Comparison of ENCODE assay signal across 27 cellular contexts in the genomic region with DNA sequence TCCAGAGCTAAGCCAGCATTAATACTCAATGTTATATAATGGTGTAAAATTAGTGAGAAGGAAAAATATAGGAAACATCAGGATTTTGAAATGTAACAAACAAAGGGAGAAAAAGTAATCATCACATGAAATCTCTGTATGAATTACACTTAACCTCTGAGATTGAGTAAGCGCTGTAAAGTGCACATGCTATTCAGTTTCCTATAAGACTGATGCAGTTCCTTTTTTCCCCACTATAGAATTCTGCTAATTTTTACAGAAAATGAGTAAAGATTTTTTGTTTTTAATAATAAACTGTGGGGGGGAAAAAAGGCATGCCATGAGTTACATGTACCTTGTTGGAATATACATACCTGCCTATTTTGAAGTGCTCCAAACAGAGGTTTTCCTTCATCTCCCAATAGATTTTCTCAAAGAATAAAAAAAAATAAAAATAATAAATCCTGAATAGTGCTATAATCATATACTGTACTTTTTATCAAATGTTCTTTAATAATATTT.
A peak's percentile ranks its signal among the peaks of the same experiment; 100 is the strongest.
DNase-seq lines count a peak whose midpoint lies in the region; ATAC-seq and TF ChIP-seq lines count a peak whose summit lies in the region.
"Had no signal": no experiment of that assay in that cellular context is flagged by ENCODE, and none has a peak within 500 bp of the region (broad histone marks: within the 10 kb centered on the region; RNA-seq: fewer than 3 reads in every experiment).

No MANE protein-coding gene starts in this region.

- H4K20me1 ChIP-seq in GM23248 (ENCODE audit: insufficient read depth) (no peaks in the 10 kb centered on the region), PC-3 (ENCODE audit: low read length) (no peaks in the 10 kb centered on the region), osteoblast (ENCODE audit: insufficient read depth, low read length) (no peaks in the 10 kb centered on the region)

- in situ Hi-C loops in GM23248 (cut with MboI): no loop called here

- peaks cover 53% of the 10 kb centered on the region for H3K36me3 Mint-ChIP-seq in activated CD4-positive, alpha-beta memory T cell treated with anti-CD3 and anti-CD28 coated beads, Interleukin-2, amount 10 ng/mL, durations not matched to agents 7 days and 5 days (ENCODE audit: low read depth)

- no peak overlapping the region for H3K27ac ChIP-seq in GM23248
- H3K27ac ChIP-seq in PC-3 (ENCODE audit: low read length): no peak overlapping the region
- H3K27ac ChIP-seq in osteoblast (ENCODE audit: low read depth, low read length): no peak overlapping the region
- no peak overlapping the region for H3K27ac ChIP-seq in RWPE1
- H3K27ac ChIP-seq: heart right ventricle, right lobe of liver, SK-N-MC, suprapubic skin had no signal

- no peaks in the 10 kb centered on the region for H3K9me2 ChIP-seq in GM23248 (ENCODE audit: insufficient read depth)
- H3K9me2 ChIP-seq in PC-3 (replicated peaks; ENCODE audit: low read length): no peaks in the 10 kb centered on the region

- H3K9me3 Mint-ChIP-seq in activated CD4-positive, alpha-beta memory T cell treated with anti-CD3 and anti-CD28 coated beads, Interleukin-2, amount 10 ng/mL, durations not matched to agents 7 days and 5 days: no peaks in the 10 kb centered on the region
- H3K9me3 Mint-ChIP-seq: activated T-cell treated with anti-CD3 and anti-CD28 coated beads, Interleukin-2, amount 50 U/mL, for 24 hours; IgD-negative memory B cell; stimulated activated effector memory CD8-positive, alpha-beta T cell treated with anti-CD3 and anti-CD28 coated beads, Interleukin-12 subunit alpha, Interleukin-12 subunit beta, amount 100 ng/mL, for 72 hours had no signal

- POLR2A ChIA-PET in PC-3 (lab: Charles Lee; ENCODE audit: unreplicated experiment) (no interaction called here), RWPE1 (lab: Yijun Ruan, JAX; ENCODE audit: low non-redundant PET) (no interaction called here)
- POLR2A ChIA-PET in activated CD4-positive, alpha-beta memory T cell treated with anti-CD3 and anti-CD28 coated beads, Interleukin-2, amount 10 ng/mL, durations not matched to agents 7 days and 5 days (lab: Charles Lee): interaction anchor here (0.6 kb wide), 1 partner anchor 152 kb away, joined by 3 read pairs; no protein-coding TSS in a partner anchor

- no peak overlapping the region for H3K27ac Mint-ChIP-seq in activated CD4-positive, alpha-beta memory T cell treated with anti-CD3 and anti-CD28 coated beads, Interleukin-2, amount 10 ng/mL, durations not matched to agents 7 days and 5 days
- H3K27ac Mint-ChIP-seq: activated CD4-positive, alpha-beta T cell treated with anti-CD3 and anti-CD28 coated beads for 36 hours; activated T-cell treated with anti-CD3 and anti-CD28 coated beads, Interleukin-2, amount 50 U/mL, for 24 hours; IgD-negative memory B cell; stimulated activated effector memory CD8-positive, alpha-beta T cell treated with anti-CD3 and anti-CD28 coated beads, Interleukin-12 subunit alpha, Interleukin-12 subunit beta, amount 100 ng/mL, for 72 hours had no signal

- no peaks in the 10 kb centered on the region for H3K27me3 Mint-ChIP-seq in activated CD4-positive, alpha-beta memory T cell treated with anti-CD3 and anti-CD28 coated beads, Interleukin-2, amount 10 ng/mL, durations not matched to agents 7 days and 5 days
- H3K27me3 Mint-ChIP-seq: activated CD4-positive, alpha-beta T cell treated with anti-CD3 and anti-CD28 coated beads for 36 hours; activated T-cell treated with anti-CD3 and anti-CD28 coated beads, Interleukin-2, amount 50 U/mL, for 24 hours; IgD-negative memory B cell had no signal

- H3K27me3 ChIP-seq in GM23248 (replicated peaks; ENCODE audit: insufficient read depth) (no peaks in the 10 kb centered on the region), PC-3 (ENCODE audit: low read length) (no peaks in the 10 kb centered on the region), osteoblast (ENCODE audit: insufficient read depth, low read length) (no peaks in the 10 kb centered on the region)
- H3K27me3 ChIP-seq: heart right ventricle, right lobe of liver, suprapubic skin had no signal

- no peak overlapping the region for H2AFZ ChIP-seq in GM23248
- no peak overlapping the region for H2AFZ ChIP-seq in PC-3 (ENCODE audit: low read length)
- H2AFZ ChIP-seq in osteoblast (ENCODE audit: low read length): no peak overlapping the region

- H3K79me2 ChIP-seq in GM23248 (ENCODE audit: insufficient read depth) (no peaks in the 10 kb centered on the region), PC-3 (ENCODE audit: low read length) (no peaks in the 10 kb centered on the region), osteoblast (ENCODE audit: insufficient read depth, low read length) (no peaks in the 10 kb centered on the region)

- TF ChIP-seq CTCF in PC-3 (conservative IDR thresholded peaks at IDR 0.05; ENCODE audit: low read depth, low read length): no peak
- TF ChIP-seq CTCF in choroid plexus epithelial cell (conservative IDR thresholded peaks at IDR 0.05; ENCODE audit: low read depth, low read length): no peak
- peak; percentile 22 for TF ChIP-seq CTCF in osteoblast (IDR thresholded peaks at IDR 0.05; ENCODE audit: extremely low read depth, low read depth, low read length)
- TF ChIP-seq CTCF in RWPE1 (conservative IDR thresholded peaks at IDR 0.05; ENCODE audit: low read depth): no peak; the same call in 1 of the 2 replicates

- WGBS in GM23248 (ENCODE audit: low coverage in 1 of 2, low lambda C conversion rate in 2 of 2, missing lambda C conversion rate in 2 of 2), 2 experiments: 100% methylated on average over 1 of the region's 1 CpG

- no peaks in the 10 kb centered on the region for H3K9me3 ChIP-seq in GM23248 (ENCODE audit: low read depth)
- H3K9me3 ChIP-seq in PC-3 (ENCODE audit: low read length): no peaks in the 10 kb centered on the region
- no peaks in the 10 kb centered on the region for H3K9me3 ChIP-seq in osteoblast (ENCODE audit: low read depth, low read length)
- H3K9me3 ChIP-seq: heart right ventricle, right lobe of liver, suprapubic skin had no signal

- no peak overlapping the region for H3K4me2 ChIP-seq in GM23248 (ENCODE audit: unreplicated experiment)
- no peak overlapping the region for H3K4me2 ChIP-seq in PC-3 (ENCODE audit: low read length)
- H3K4me2 ChIP-seq in osteoblast (ENCODE audit: insufficient read depth, low read length): no peak overlapping the region

- no peak overlapping the region for H3K9ac ChIP-seq in GM23248
- H3K9ac ChIP-seq in PC-3 (ENCODE audit: low read length): no peak overlapping the region

- ATAC-seq in PC-3 (peak; percentile 35; the same call in 1 of the 2 replicates), HG02571 (IDR thresholded peaks at IDR 0.05; ENCODE audit: unreplicated experiment) (no peak)
- ATAC-seq: activated CD4-positive, alpha-beta T cell treated with anti-CD3 and anti-CD28 coated beads for 36 hours; GM12878; heart right ventricle; right lobe of liver; stimulated activated effector memory CD8-positive, alpha-beta T cell treated with anti-CD3 and anti-CD28 coated beads, Interleukin-12 subunit alpha, Interleukin-12 subunit beta, amount 100 ng/mL, for 72 hours had no signal

- peak; percentile 26 for DNase-seq in GM23248
- DNase-seq in PC-3: peak; percentile 30
- DNase-seq in choroid plexus epithelial cell (ENCODE audit: low read depth): peak; percentile 20
- DNase-seq in osteoblast (ENCODE audit: insufficient read length, low spot score, missing footprints): no peak
- no peak for DNase-seq in ureter (ENCODE audit: low spot score)
- no peak for DNase-seq in RWPE1 (ENCODE audit: low spot score)
- DNase-seq in activated CD4-positive, alpha-beta memory T cell treated with anti-CD3 and anti-CD28 coated beads, Interleukin-2, amount 10 ng/mL, durations not matched to agents 7 days and 5 days: no peak
- DNase-seq: activated CD4-positive, alpha-beta T cell treated with anti-CD3 and anti-CD28 coated beads for 36 hours; activated T-cell treated with anti-CD3 and anti-CD28 coated beads, Interleukin-2, amount 50 U/mL, for 24 hours; C1 segment of cervical spinal cord; Calu3; cerebellar nuclear complex; GOT3; heart right ventricle; NCI-H1417; NCI-H2081; NCI-H226; posterior cingulate gyrus; right lobe of liver; stimulated activated CD4-positive, alpha-beta T cell treated with anti-CD3 and anti-CD28 coated beads, Interleukin-4, amount 100 ng/mL, for 24 hours had no signal

- H3K4me1 ChIP-seq in GM23248 (ENCODE audit: insufficient read depth) (no peaks in the 10 kb centered on the region), PC-3 (ENCODE audit: insufficient read depth, low read length) (no peaks in the 10 kb centered on the region), osteoblast (ENCODE audit: insufficient read depth, low read length) (no peaks in the 10 kb centered on the region)
- H3K4me1 ChIP-seq: heart right ventricle, right lobe of liver, suprapubic skin had no signal

- H3K4me3 ChIP-seq in GM23248: no peak overlapping the region
- no peak overlapping the region for H3K4me3 ChIP-seq in PC-3 (ENCODE audit: low read length)
- no peak overlapping the region for H3K4me3 ChIP-seq in choroid plexus epithelial cell (ENCODE audit: low read depth, low read length)
- no peak overlapping the region for H3K4me3 ChIP-seq in osteoblast (ENCODE audit: insufficient read depth, low read length)
- H3K4me3 ChIP-seq: GM12878, heart right ventricle, lung, right lobe of liver, SK-N-MC, suprapubic skin had no signal

- no peak overlapping the region for H3K4me3 Mint-ChIP-seq in activated CD4-positive, alpha-beta memory T cell treated with anti-CD3 and anti-CD28 coated beads, Interleukin-2, amount 10 ng/mL, durations not matched to agents 7 days and 5 days
- H3K4me3 Mint-ChIP-seq: activated CD4-positive, alpha-beta T cell treated with anti-CD3 and anti-CD28 coated beads for 36 hours; activated T-cell treated with anti-CD3 and anti-CD28 coated beads, Interleukin-2, amount 50 U/mL, for 24 hours; IgD-negative memory B cell; stimulated activated effector memory CD8-positive, alpha-beta T cell treated with anti-CD3 and anti-CD28 coated beads, Interleukin-12 subunit alpha, Interleukin-12 subunit beta, amount 100 ng/mL, for 72 hours had no signal

- no peaks in the 10 kb centered on the region for H3K4me1 Mint-ChIP-seq in activated CD4-positive, alpha-beta memory T cell treated with anti-CD3 and anti-CD28 coated beads, Interleukin-2, amount 10 ng/mL, durations not matched to agents 7 days and 5 days
- H3K4me1 Mint-ChIP-seq: activated CD4-positive, alpha-beta T cell treated with anti-CD3 and anti-CD28 coated beads for 36 hours; IgD-negative memory B cell; stimulated activated effector memory CD8-positive, alpha-beta T cell treated with anti-CD3 and anti-CD28 coated beads, Interleukin-12 subunit alpha, Interleukin-12 subunit beta, amount 100 ng/mL, for 72 hours had no signal

- H3F3A ChIP-seq in GM23248 (ENCODE audit: insufficient read depth) (no peaks in the 10 kb centered on the region), PC-3 (ENCODE audit: low read length, unreplicated experiment) (no peaks in the 10 kb centered on the region)

- BruUV-seq in PC-3 (replicated peaks; lab: Mats Ljungman, UMichigan): no TSS peak

- CTCF ChIA-PET in PC-3 (lab: Charles Lee): interaction anchor here (0.6 kb wide), 1 partner anchor 652 kb away, joined by 3 read pairs; no protein-coding TSS in a partner anchor
- CTCF ChIA-PET in RWPE1 (lab: Yijun Ruan, JAX): interaction anchor here (0.6 kb wide), 1 partner anchor 753 kb away, joined by 4 read pairs; no protein-coding TSS in a partner anchor
- CTCF ChIA-PET in activated CD4-positive, alpha-beta memory T cell treated with anti-CD3 and anti-CD28 coated beads, Interleukin-2, amount 10 ng/mL, durations not matched to agents 7 days and 5 days (lab: Charles Lee): no interaction called here

- intact Hi-C loops in PC-3 (cut with micrococcal nuclease): no loop called here

- peaks cover 31% of the 10 kb centered on the region for H3K36me3 ChIP-seq in GM23248 (ENCODE audit: low read depth)
- peaks cover 23% of the 10 kb centered on the region; the same call in 1 of the 2 replicates for H3K36me3 ChIP-seq in PC-3 (ENCODE audit: low read depth, low read length)
- H3K36me3 ChIP-seq in osteoblast (ENCODE audit: insufficient read depth, low read length): peaks cover 30% of the 10 kb centered on the region

Comparison
In these comparisons a context has a peak if more than half of its experiments do, and no peak if none do; other contexts are left out.
1. DNase-seq: peak in GM23248 (single experiment), PC-3 (single experiment) and choroid plexus epithelial cell (single experiment); none in osteoblast (single experiment), ureter (single experiment), RWPE1 (single experiment) and activated CD4-positive, alpha-beta memory T cell treated with anti-CD3 and anti-CD28 coated beads, Interleukin-2, amount 10 ng/mL, durations not matched to agents 7 days and 5 days (single experiment).